Comparison of ENCODE assay signal across 1 cellular context in the genomic region with DNA sequence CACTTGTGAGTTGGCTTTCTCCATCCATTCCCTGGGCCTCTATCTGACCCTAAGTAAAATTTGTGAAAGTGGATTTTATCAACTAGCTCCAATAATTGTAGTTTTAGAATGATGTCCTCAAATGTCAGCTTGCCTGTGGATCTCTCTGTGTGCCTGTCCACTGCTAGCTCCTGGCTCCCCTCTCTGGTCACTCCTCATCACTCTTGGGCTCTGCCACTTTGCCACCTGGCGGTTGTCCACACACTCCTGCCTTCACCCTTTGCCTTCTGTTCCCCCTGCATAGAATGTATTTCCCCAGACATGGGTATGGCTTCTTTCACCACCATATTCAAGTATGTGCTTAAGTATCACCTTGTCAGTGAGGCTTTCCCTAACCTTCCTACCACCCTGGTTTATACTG.
TF ChIP-seq lines count a peak whose summit lies in the region.

No MANE protein-coding gene starts in this region.

TF ChIP-seq in IMR-90, 13 proteins besides CTCF, POLR2A, EP300 and RAD21:
- TF ChIP-seq ELK1 (IDR thresholded peaks at IDR 0.05; ENCODE audit: borderline replicate concordance, low read depth, low read length), result no peak
- no peak for TF ChIP-seq MXI1 (IDR thresholded peaks at IDR 0.05; ENCODE audit: borderline replicate concordance, low read depth, low read length)
